ENCODE assay signal across 24 cellular contexts in genomic region chr3:168914662-168915061, GRCh38.
DNase-seq lines count a peak whose midpoint lies in the region; ATAC-seq and TF ChIP-seq lines count a peak whose summit lies in the region.
"Had no signal": no experiment of that assay in that cellular context is flagged by ENCODE, and none has a peak within 500 bp of the region (broad histone marks: within the 10 kb centered on the region; RNA-seq: fewer than 3 reads in every experiment).

No MANE protein-coding gene starts in this region.

- H2AFZ ChIP-seq in GM23248, result no peak overlapping the region

- TF ChIP-seq CTCF in RWPE1 (conservative IDR thresholded peaks at IDR 0.05; ENCODE audit: low read depth), result no peak
- no peak for TF ChIP-seq CTCF in left lung (IDR thresholded peaks at IDR 0.05)
- TF ChIP-seq CTCF in esophagus squamous epithelium (IDR thresholded peaks at IDR 0.05), result no peak

- H3K36me3 ChIP-seq in GM23248 (ENCODE audit: low read depth), result no peaks in the 10 kb centered on the region
- no peaks in the 10 kb centered on the region for H3K36me3 ChIP-seq in left lung
- H3K36me3 ChIP-seq in esophagus squamous epithelium, result no peaks in the 10 kb centered on the region
- H3K36me3 ChIP-seq: pancreas, Peyer's patch, right atrium auricular region, uterus had no signal

- H3K27me3 ChIP-seq in GM23248 (replicated peaks; ENCODE audit: insufficient read depth) (no peaks in the 10 kb centered on the region), left lung (no peaks in the 10 kb centered on the region), esophagus squamous epithelium (no peaks in the 10 kb centered on the region)
- H3K27me3 ChIP-seq: pancreas, Peyer's patch, right atrium auricular region, uterus had no signal

- H3K4me3 ChIP-seq in GM23248 (no peak overlapping the region), left lung (no peak overlapping the region), esophagus squamous epithelium (no peak overlapping the region)
- H3K4me3 ChIP-seq: pancreas, Peyer's patch, right atrium auricular region, uterus had no signal

- POLR2A ChIA-PET in RWPE1 (lab: Yijun Ruan, JAX; ENCODE audit: low non-redundant PET), result no interaction called here

- ATAC-seq in left lung (peak; percentile 76), GM21360 (IDR thresholded peaks at IDR 0.05; ENCODE audit: unreplicated experiment) (no peak)
- ATAC-seq: activated CD8-positive, alpha-beta T cell treated with anti-CD3 and anti-CD28 coated beads for 36 hours; pancreas had no signal

- intact Hi-C loops in left lung (cut with DNase I), result no loop called here
- intact Hi-C loops in esophagus squamous epithelium (cut with DNase I), result no loop called here

- H3K9me2 ChIP-seq in GM23248 (ENCODE audit: insufficient read depth), result no peaks in the 10 kb centered on the region

- no peaks in the 10 kb centered on the region for H3F3A ChIP-seq in GM23248 (ENCODE audit: insufficient read depth)

- no peak overlapping the region for H3K9ac ChIP-seq in GM23248

- H3K9me3 ChIP-seq in GM23248 (ENCODE audit: low read depth), result no peaks in the 10 kb centered on the region
- no peaks in the 10 kb centered on the region for H3K9me3 ChIP-seq in left lung
- H3K9me3 ChIP-seq in esophagus squamous epithelium, result no peaks in the 10 kb centered on the region
- H3K9me3 ChIP-seq: pancreas, Peyer's patch, right atrium auricular region, uterus had no signal

- H4K20me1 ChIP-seq in GM23248 (ENCODE audit: insufficient read depth), result no peaks in the 10 kb centered on the region

- CTCF ChIA-PET in RWPE1 (lab: Yijun Ruan, JAX), result no interaction called here

- TF ChIP-seq POLR2A in esophagus squamous epithelium (IDR thresholded peaks at IDR 0.05), result no peak

- H3K4me1 ChIP-seq in GM23248 (ENCODE audit: insufficient read depth), result peaks cover 6% of the 10 kb centered on the region
- no peaks in the 10 kb centered on the region for H3K4me1 ChIP-seq in left lung
- H3K4me1 ChIP-seq in esophagus squamous epithelium, result no peaks in the 10 kb centered on the region
- H3K4me1 ChIP-seq: pancreas, Peyer's patch, right atrium auricular region, uterus had no signal

- H3K27ac ChIP-seq in GM23248, result no peak overlapping the region
- H3K27ac ChIP-seq in RWPE1, result no peak overlapping the region
- peak overlapping the region; percentile 21 for H3K27ac ChIP-seq in epithelial cell of prostate
- no peak overlapping the region for H3K27ac ChIP-seq in left lung
- H3K27ac ChIP-seq in esophagus squamous epithelium, result no peak overlapping the region
- H3K27ac ChIP-seq: pancreas, Peyer's patch, right atrium auricular region, uterus had no signal

- in situ Hi-C loops in GM23248 (cut with MboI), result no loop called here

- WGBS in GM23248 (ENCODE audit: low coverage in 1 of 2, low lambda C conversion rate in 2 of 2, missing lambda C conversion rate in 2 of 2), 2 experiments, result 58 to 63% methylated on average over 1 of the region's 1 CpG
- WGBS in esophagus squamous epithelium, 2 donors, result 36 to 41% methylated on average over 1 of the region's 1 CpG

- DNase-seq in GM23248 (peak; percentile 13), RWPE1 (ENCODE audit: low spot score) (peak; percentile 13), epithelial cell of prostate (ENCODE audit: low read depth, low spot score) (no peak), left lung (no peak), globus pallidus (ENCODE audit: low spot score) (no peak), esophagus squamous epithelium (lab: John Stamatoyannopoulos, UW) (no peak), DMS153 treated with DMSO at 0.1 percent for 48 hours (lab: John Stamatoyannopoulos, UW; ENCODE audit: unreplicated experiment) (no peak)
- DNase-seq: activated CD4-positive, alpha-beta T cell treated with anti-CD3 and anti-CD28 coated beads for 1 hour; activated CD8-positive, alpha-beta T cell treated with anti-CD3 and anti-CD28 coated beads for 36 hours; activated effector memory CD4-positive, alpha-beta T cell treated with Interleukin-2 at 50 U/mL for 16 hours; activated naive CD8-positive, alpha-beta T cell treated with anti-CD3 and anti-CD28 coated beads, Interleukin-2, amount 10 ng/mL, durations not matched to agents 7 days and 5 days; cortex of kidney; Karpas-422; NCI-H1694; NCI-H2171; NCI-H524 treated with DMSO at 0.1 percent for 48 hours; NK-92 treated with Interleukin-12 subunit alpha and Interleukin-12 subunit beta, amount 100 ng/mL, for 24 hours; pancreas; Peyer's patch; stimulated activated CD4-positive, alpha-beta T cell treated with anti-CD3 and anti-CD28 coated beads, Interleukin-4, amount 100 ng/mL, for 4 hours; stimulated activated naive CD4-positive, alpha-beta T cell; uterus had no signal

- H3K79me2 ChIP-seq in GM23248 (ENCODE audit: insufficient read depth), result no peaks in the 10 kb centered on the region

- H3K4me2 ChIP-seq in GM23248 (ENCODE audit: unreplicated experiment), result no peak overlapping the region

Comparison
In these comparisons a context has a peak if more than half of its experiments do, and no peak if none do; other contexts are left out.
1. DNase-seq: peak in GM23248 (single experiment) and RWPE1 (single experiment); none in epithelial cell of prostate (single experiment), left lung (0 of 2), globus pallidus (single experiment), esophagus squamous epithelium (single experiment) and DMS153 treated with DMSO at 0.1 percent for 48 hours (single experiment).